Comparison of ENCODE assay signal across 1 cellular context in the genomic region with DNA sequence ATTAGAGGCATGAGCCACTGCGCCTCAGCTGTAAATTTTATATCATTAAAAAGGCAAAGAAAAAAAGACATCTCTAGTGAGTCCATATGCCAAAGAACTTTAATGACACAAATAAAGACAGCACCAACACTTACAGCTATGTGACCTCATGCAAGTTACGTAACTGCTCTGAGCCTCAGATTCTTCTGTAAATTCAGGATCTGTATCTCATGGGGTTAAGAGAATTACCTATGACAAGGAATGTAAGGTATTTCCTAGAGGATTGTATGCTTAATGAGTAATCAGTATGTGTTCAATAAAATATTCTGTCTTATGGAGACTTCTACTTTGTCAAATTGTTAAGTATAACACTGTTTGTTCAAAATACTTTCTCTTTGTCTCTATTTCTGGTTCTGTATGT.
TF ChIP-seq lines count a peak whose summit lies in the region.

No MANE protein-coding gene starts in this region.

TF ChIP-seq in GM23338, 12 proteins besides CTCF, POLR2A, EP300 and RAD21 (continued from another document):
- TF ChIP-seq ZNF462 (CRISPR knock-in tag; IDR thresholded peaks at IDR 0.05): no peak
- TF ChIP-seq EZH2phosphoT487 (IDR thresholded peaks at IDR 0.05; ENCODE audit: unreplicated experiment): no peak
- no peak for TF ChIP-seq ZNF114 (CRISPR knock-in tag; IDR thresholded peaks at IDR 0.05)
- TF ChIP-seq ETS1 (IDR thresholded peaks at IDR 0.05): no peak
- TF ChIP-seq CREB1 (CRISPR knock-in tag; IDR thresholded peaks at IDR 0.05; ENCODE audit: low read depth): no peak
- TF ChIP-seq POLR2AphosphoS5 (IDR thresholded peaks at IDR 0.05; ENCODE audit: low read depth): no peak
- no peak for TF ChIP-seq NANOG (IDR thresholded peaks at IDR 0.05; ENCODE audit: borderline replicate concordance)
